In genomic region chr11:11621881-11622706, GRCh38 we compare ENCODE assay signal across 8 cellular contexts. TPM values are rescaled to one million over a fixed set of nuclear protein-coding genes. Genes with fewer than 3 reads are reported as not detected.
DNase-seq lines count a peak whose midpoint lies in the region; ATAC-seq and TF ChIP-seq lines count a peak whose summit lies in the region.

Gene GALNT18 (minus strand): TSS chr11:11622005.

- no peaks in the 10 kb centered on the region for H3K36me3 ChIP-seq in heart left ventricle

- TF ChIP-seq CTCF in GM12872 (IDR thresholded peaks at IDR 0.05; ENCODE audit: insufficient read depth, low read depth, low read length) (peak; percentile 38; the same call in 1 of the 3 replicates), heart left ventricle (IDR thresholded peaks at IDR 0.05) (peak; percentile 38 to 76 (median 54)), type B pancreatic cell (conservative IDR thresholded peaks at IDR 0.05) (peak; percentile 62)

- 5 to 17% (median 7%) methylated on average over 17 to 62 of the region's 62 CpGs for WGBS in heart left ventricle, 4 donors

- peaks cover 15% of the 10 kb centered on the region for H3K4me1 Mint-ChIP-seq in type B pancreatic cell (ENCODE audit: unreplicated experiment)

- H3K36me3 Mint-ChIP-seq in type B pancreatic cell: no peaks in the 10 kb centered on the region

- peak in 1 of 2 donors; percentile 92 for TF ChIP-seq POLR2A in heart left ventricle (IDR thresholded peaks at IDR 0.05)

- H3K4me1 ChIP-seq in heart left ventricle: peaks cover 0 to 42% (median 12%) of the 10 kb centered on the region in 12 donors

- H3K9me3 Mint-ChIP-seq in type B pancreatic cell: no peaks in the 10 kb centered on the region

- DNase-seq in NCI-H1048 (lab: John Stamatoyannopoulos, UW): peak; percentile 83
- DNase-seq in SKM-1 (lab: John Stamatoyannopoulos, UW; ENCODE audit: unreplicated experiment): peak; percentile 76
- DNase-seq in amniotic epithelial cell (ENCODE audit: low read depth): peak; percentile 82
- peak; percentile 94 to 96 (median 95) for DNase-seq in heart left ventricle
- peak; percentile 80 to 99 (median 92) for DNase-seq in posterior cingulate gyrus
- DNase-seq in type B pancreatic cell (ENCODE audit: extremely low spot score, unreplicated experiment): peak; percentile 94

- peak within 1 kb of the TSS; percentile 62 to 86 (median 80) for H3K27ac ChIP-seq in heart left ventricle

- H3K9me3 ChIP-seq in heart left ventricle: no peaks in the 10 kb centered on the region

- H3K4me3 Mint-ChIP-seq in type B pancreatic cell: peak within 1 kb of the TSS; percentile 92

- intact Hi-C loops in heart left ventricle (cut with DNase I) (loop anchor here (2.0 to 10.0 kb wide), 16 partner anchors 55 to 597 kb away; no protein-coding TSS in a partner anchor), posterior cingulate gyrus (cut with DNase I) (loop anchor here (5.0 kb wide), 1 partner anchor 165 kb away; no protein-coding TSS in a partner anchor)

- peaks cover 57% of the 10 kb centered on the region for H3K27me3 Mint-ChIP-seq in type B pancreatic cell

- ATAC-seq in HG02588 (IDR thresholded peaks at IDR 0.05; ENCODE audit: unreplicated experiment): peak; percentile 98
- peak; percentile 93 to 97 (median 96) for ATAC-seq in heart left ventricle

- H3K4me3 ChIP-seq in heart left ventricle: peak within 1 kb of the TSS; percentile 46 to 85 (median 73)

- peaks cover 0 to 26% (median 0%) of the 10 kb centered on the region in 9 donors for H3K27me3 ChIP-seq in heart left ventricle

- H3K27ac Mint-ChIP-seq in type B pancreatic cell: peak within 1 kb of the TSS; percentile 56

RNA-seq across cellular contexts. Expression of gene GALNT18, which starts in this region (rescaled TPM):
- 10 to 100 TPM; 10.5 to 31.8 (median 17.3) TPM for total RNA-seq in heart left ventricle
- 10 to 100 TPM in 1 of 2 donors, 1 to 10 TPM in 1; 9.0 to 29.4 TPM for polyA plus RNA-seq in heart left ventricle
- 9.8 and 11.7 TPM in 2 replicates for total RNA-seq in type B pancreatic cell (ENCODE audit: low replicate concordance)

Comparison
In these comparisons a context has a peak if more than half of its experiments do, and no peak if none do; other contexts are left out.
1. Peak in every context shown above with its lines: DNase-seq, ATAC-seq, H3K4me3 ChIP-seq and H3K27ac ChIP-seq.